ENCODE assay signal across 8 cellular contexts in the genomic region with DNA sequence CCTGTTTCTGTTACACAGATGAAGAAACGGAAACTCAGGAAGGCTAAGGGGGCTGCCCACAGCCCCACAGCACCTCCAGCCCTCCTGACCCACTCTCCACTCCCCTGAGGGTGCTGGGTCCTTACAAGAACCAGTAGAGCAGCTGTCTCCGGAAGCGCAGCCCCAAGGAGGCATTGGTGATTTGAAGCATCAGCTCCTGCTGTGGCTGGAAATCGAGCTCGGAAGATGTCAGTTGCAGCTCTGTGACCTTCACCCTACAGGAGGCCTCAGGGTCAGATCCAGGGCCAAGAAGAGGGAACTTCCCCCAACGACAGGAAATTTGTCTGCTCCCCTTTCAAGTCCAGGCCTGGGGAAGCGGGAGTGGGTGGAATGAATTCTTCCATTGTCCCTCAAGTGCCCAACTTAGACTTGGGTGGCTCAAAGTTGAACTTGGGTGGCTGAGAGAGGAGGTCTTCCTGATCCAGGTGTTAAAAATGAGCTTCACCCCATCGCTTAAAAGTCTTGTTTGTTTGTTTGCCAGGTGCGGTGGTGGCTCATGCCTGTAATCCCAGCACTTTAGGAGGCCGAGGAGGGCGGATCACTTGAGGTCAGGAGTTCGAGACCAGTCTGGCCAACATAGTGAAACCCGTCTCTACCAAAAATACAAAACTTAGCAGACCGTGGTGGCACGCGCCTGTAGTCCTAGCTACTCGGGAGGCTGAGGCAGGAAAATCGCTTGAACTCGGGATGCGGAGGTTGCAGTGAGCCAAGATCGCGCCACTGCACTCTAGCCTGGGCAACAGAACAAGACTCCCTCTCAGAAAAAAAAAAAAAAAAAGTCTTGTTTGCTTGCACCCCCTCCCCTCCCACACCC. TPM values are rescaled to one million over a fixed set of nuclear protein-coding genes. Genes with fewer than 3 reads are reported as not detected.
DNase-seq lines count a peak whose midpoint lies in the region; TF ChIP-seq lines count a peak whose summit lies in the region.

No MANE protein-coding gene starts in this region.

- POLR2A ChIA-PET in CD4-positive, alpha-beta memory T cell (lab: Charles Lee; ENCODE audit: partially characterized antibody) = interaction anchor here (0.9 to 3.7 kb wide), 4 partner anchors 17 to 25 kb away, joined by 3 to 15 read pairs (median 8); a partner anchor contains a TSS

- H3K36me3 ChIP-seq in CD4-positive, alpha-beta memory T cell (ENCODE audit: insufficient read depth, low read length) = no peaks in the 10 kb centered on the region
- H3K36me3 ChIP-seq in MM.1S (replicated peaks; ENCODE audit: insufficient read depth, low read length) (no peaks in the 10 kb centered on the region), neuron (ENCODE audit: insufficient read depth, low read length) (peaks cover 41% of the 10 kb centered on the region)

- CTCF ChIA-PET in CD4-positive, alpha-beta memory T cell (lab: Charles Lee; ENCODE audit: partially characterized antibody) = interaction anchor here (1.2 to 2.8 kb wide), 2 partner anchors 20 to 61 kb away, joined by 3 to 10 read pairs; a partner anchor contains a TSS

- no peaks in the 10 kb centered on the region for H4K20me1 ChIP-seq in MM.1S (ENCODE audit: insufficient read depth, low read length)

- peaks cover 9% of the 10 kb centered on the region in 2 donors for H3K27me3 Mint-ChIP-seq in CD4-positive, alpha-beta memory T cell
- no peaks in the 10 kb centered on the region for H3K27me3 Mint-ChIP-seq in chondrocyte (ENCODE audit: low read depth)

- H3K4me1 ChIP-seq in CD4-positive, alpha-beta memory T cell (ENCODE audit: insufficient read depth, low read length) = peaks cover 18% of the 10 kb centered on the region
- H3K4me1 ChIP-seq in MM.1S (ENCODE audit: low read length) = peaks cover 3% of the 10 kb centered on the region; the same call in 1 of the 2 replicates
- H3K4me1 ChIP-seq in neuron (ENCODE audit: insufficient read depth, low read length) = peaks cover 21% of the 10 kb centered on the region

- H2AFZ ChIP-seq in MM.1S (ENCODE audit: low read length) = peak overlapping the region; percentile 28
- no peak overlapping the region for H2AFZ ChIP-seq in neuron (ENCODE audit: low read depth, low read length)

- DNase-seq in CD4-positive, alpha-beta memory T cell = no peak
- no peak for DNase-seq in MM.1S
- no peak for DNase-seq in chondrocyte (ENCODE audit: low spot score)
- DNase-seq in SW 1271 (lab: John Stamatoyannopoulos, UW) = no peak
- no peak for DNase-seq in A172 (ENCODE audit: low spot score)
- DNase-seq in NK-92 treated with Interleukin-12 subunit alpha and Interleukin-12 subunit beta, amount 100 ng/mL, for 24 hours (lab: John Stamatoyannopoulos, UW) = no peak
- no peak for DNase-seq in NCI-H2196 treated with DMSO at 0.1 percent for 48 hours (lab: John Stamatoyannopoulos, UW; ENCODE audit: unreplicated experiment)

- no peak overlapping the region for H3K27ac ChIP-seq in CD4-positive, alpha-beta memory T cell (ENCODE audit: low read depth, low read length)
- H3K27ac ChIP-seq in MM.1S (ENCODE audit: low read length) = no peak overlapping the region

- H3K4me3 ChIP-seq in CD4-positive, alpha-beta memory T cell (ENCODE audit: low read length in 2 of 2) = peak overlapping the region in 1 of 2 donors; percentile 49
- H3K4me3 ChIP-seq in MM.1S (ENCODE audit: low read length) (peak overlapping the region; percentile 18; the same call in 1 of the 2 replicates), neuron (ENCODE audit: low read length) (peak overlapping the region; percentile 60)

- H3K36me3 Mint-ChIP-seq in CD4-positive, alpha-beta memory T cell = no peaks in the 10 kb centered on the region
- H3K36me3 Mint-ChIP-seq in chondrocyte (ENCODE audit: low read depth) = peaks cover 6% of the 10 kb centered on the region

- peaks cover 7 to 19% (median 13%) of the 10 kb centered on the region in 4 donors for H3K4me1 Mint-ChIP-seq in CD4-positive, alpha-beta memory T cell
- H3K4me1 Mint-ChIP-seq in chondrocyte (ENCODE audit: low read depth) = peaks cover 25% of the 10 kb centered on the region

- H3K9me2 ChIP-seq in MM.1S (replicated peaks; ENCODE audit: insufficient read depth, low read length) = no peaks in the 10 kb centered on the region

- peak overlapping the region; percentile 99; the same call in 1 of the 2 replicates for H3K4me2 ChIP-seq in MM.1S (ENCODE audit: low read depth, low read length)

- intact Hi-C loops in CD4-positive, alpha-beta memory T cell (cut with micrococcal nuclease) = no loop called here

- TF ChIP-seq CTCF in MM.1S (IDR thresholded peaks at IDR 0.05; ENCODE audit: low read length) (no peak), chondrocyte (IDR thresholded peaks at IDR 0.05) (no peak)

- peak overlapping the region in 5 of 7 donors; percentile 3 to 88 (median 71) for H3K27ac Mint-ChIP-seq in CD4-positive, alpha-beta memory T cell
- H3K27ac Mint-ChIP-seq in chondrocyte (ENCODE audit: unreplicated experiment) = peak overlapping the region; percentile 94

- H3K79me2 ChIP-seq in MM.1S (ENCODE audit: low read length) = no peaks in the 10 kb centered on the region

- no peaks in the 10 kb centered on the region for H3F3A ChIP-seq in MM.1S (ENCODE audit: insufficient read depth, low read length)

- no peaks in the 10 kb centered on the region for H3K9me3 Mint-ChIP-seq in CD4-positive, alpha-beta memory T cell
- no peaks in the 10 kb centered on the region for H3K9me3 Mint-ChIP-seq in chondrocyte (ENCODE audit: low read depth)

- H3K9me3 ChIP-seq in CD4-positive, alpha-beta memory T cell (ENCODE audit: control insufficient read depth in 1 of 2, low read length in 2 of 2) = no peaks in the 10 kb centered on the region
- H3K9me3 ChIP-seq in MM.1S (replicated peaks; ENCODE audit: insufficient read depth, low read length) (no peaks in the 10 kb centered on the region), neuron (ENCODE audit: low read length) (no peaks in the 10 kb centered on the region)

- H3K9ac ChIP-seq in MM.1S (ENCODE audit: low read length) = no peak overlapping the region

- peak overlapping the region; percentile 15 to 86 (median 80) for H3K4me3 Mint-ChIP-seq in CD4-positive, alpha-beta memory T cell
- peak overlapping the region; percentile 79 for H3K4me3 Mint-ChIP-seq in chondrocyte (ENCODE audit: unreplicated experiment)

- peaks cover 8% of the 10 kb centered on the region for H3K27me3 ChIP-seq in CD4-positive, alpha-beta memory T cell (ENCODE audit: insufficient read depth, low read length)
- peaks cover 14% of the 10 kb centered on the region; the same call in 1 of the 2 replicates for H3K27me3 ChIP-seq in MM.1S (replicated peaks; ENCODE audit: insufficient read depth, low read length)
- H3K27me3 ChIP-seq in neuron (ENCODE audit: insufficient read depth, low read length) = no peaks in the 10 kb centered on the region

RNA-seq across cellular contexts. Expression of a gene that starts 1.9 kb away (rescaled TPM):
- total RNA-seq in CD4-positive, alpha-beta memory T cell = under 1 TPM in 1 of 2 experiments, not detected in 1; 0.19 TPM
- polyA plus RNA-seq in CD4-positive, alpha-beta memory T cell = under 1 TPM; 0.29 to 0.69 TPM
- total RNA-seq in chondrocyte = 48.1 to 53.1 TPM (median 48.5 TPM) in 3 replicates
- total RNA-seq in A172 (2014; rRNA removed; shearing (Covaris generic)) = 2.1 and 3.9 TPM in 2 replicates

RNA-seq across cellular contexts. Expression of a gene that starts 18.9 kb away (rescaled TPM):
- 100 to 1,000 TPM; 102 to 103 TPM for total RNA-seq in CD4-positive, alpha-beta memory T cell
- 100 to 1,000 TPM; 143 to 165 TPM for polyA plus RNA-seq in CD4-positive, alpha-beta memory T cell
- total RNA-seq in chondrocyte = 172 to 199 TPM (median 175 TPM) in 3 replicates
- total RNA-seq in A172 (2014; rRNA removed; shearing (Covaris generic)) = 114 and 142 TPM in 2 replicates

RNA-seq across cellular contexts. Expression of a gene that starts 19.0 kb away (rescaled TPM):
- 1 to 10 TPM; 5.5 to 5.6 TPM for total RNA-seq in CD4-positive, alpha-beta memory T cell
- polyA plus RNA-seq in CD4-positive, alpha-beta memory T cell = under 1 TPM; 0.29 to 0.75 TPM
- total RNA-seq in chondrocyte = 1.8 to 3.0 TPM (median 2.7 TPM) in 3 replicates
- total RNA-seq in A172 (2014; rRNA removed; shearing (Covaris generic)) = 2.5 and 3.1 TPM in 2 replicates

RNA-seq across cellular contexts. Expression of a gene that starts 22.6 kb away (rescaled TPM):
- total RNA-seq in CD4-positive, alpha-beta memory T cell = 1 to 10 TPM; 2.8 to 4.7 TPM
- under 1 TPM in 1 of 2 donors, not detected in 1; 0.38 TPM for polyA plus RNA-seq in CD4-positive, alpha-beta memory T cell
- total RNA-seq in chondrocyte = 0.49 to 1.4 TPM (median 1.2 TPM) in 3 replicates
- 0.21 TPM in 1 of 2 replicates, not detected in the other for total RNA-seq in A172 (2014; rRNA removed; shearing (Covaris generic))

RNA-seq across cellular contexts. Expression of a gene that starts 24.4 kb away (rescaled TPM):
- 10 to 100 TPM; 63.1 to 69.4 TPM for total RNA-seq in CD4-positive, alpha-beta memory T cell
- 10 to 100 TPM; 70.9 to 83.4 TPM for polyA plus RNA-seq in CD4-positive, alpha-beta memory T cell
- 23.5 to 25.7 TPM (median 24.9 TPM) in 3 replicates for total RNA-seq in chondrocyte
- 7.0 and 9.3 TPM in 2 replicates for total RNA-seq in A172 (2014; rRNA removed; shearing (Covaris generic))

Comparison
In these comparisons a context has a peak if more than half of its experiments do, and no peak if none do; other contexts are left out.
1. RNA of a gene that starts 1.9 kb away (total RNA-seq): 48.1 to 53.1 TPM in chondrocyte; 2.1 to 3.9 TPM in A172 and 0.19 TPM in CD4-positive, alpha-beta memory T cell; every median in the first group is over 10 times any median in the second.